2 cellular contexts compared by ENCODE assay signal in the genomic region with DNA sequence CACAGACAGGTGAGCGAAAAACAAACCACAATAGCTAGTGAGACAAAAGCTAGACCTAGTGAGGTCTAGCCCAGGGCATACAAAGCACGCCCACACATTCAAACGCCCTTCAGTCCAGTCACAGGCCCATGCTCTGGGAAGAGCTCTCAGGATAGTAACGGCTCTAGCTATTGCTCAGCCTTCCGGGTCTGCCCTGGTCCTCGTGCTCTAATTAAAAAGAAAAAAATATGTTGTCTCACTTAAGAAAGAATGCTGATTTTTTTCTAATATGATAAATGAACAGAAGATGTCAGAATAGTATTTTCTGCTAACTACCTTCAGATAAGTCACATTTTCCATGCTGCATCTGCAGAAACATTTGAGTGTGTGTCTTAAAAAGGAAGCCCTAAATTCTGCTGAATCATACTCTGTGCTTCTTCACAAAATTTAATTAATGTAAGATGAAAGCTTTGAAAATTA.
TF ChIP-seq lines count a peak whose summit lies in the region.

No MANE protein-coding gene starts in this region.

TF ChIP-seq in A549, 52 proteins besides CTCF, POLR2A, EP300 and RAD21 (continued from another document):
- TF ChIP-seq MAFK (IDR thresholded peaks at IDR 0.05; ENCODE audit: partially characterized antibody) (peak; percentile 55), HEYL (CRISPR knock-in tag; IDR thresholded peaks at IDR 0.05) (no peak), MYC (IDR thresholded peaks at IDR 0.05; ENCODE audit: borderline replicate concordance, low read length) (no peak)

TF ChIP-seq in K562, 482 proteins besides CTCF, POLR2A, EP300 and RAD21:
- TF ChIP-seq CBX1 (IDR thresholded peaks at IDR 0.05; ENCODE audit: low read depth) (no peak), MAFF (IDR thresholded peaks at IDR 0.05; ENCODE audit: low read length) (peak; percentile 60; the same call in 1 of the 2 replicates), LCOR (CRISPR knock-in tag; IDR thresholded peaks at IDR 0.05) (no peak), MYBL2 (IDR thresholded peaks at IDR 0.05; ENCODE audit: low read depth) (peak; percentile 77), MYBL2 (CRISPR knock-in tag; IDR thresholded peaks at IDR 0.05; ENCODE audit: borderline replicate concordance) (no peak), ARHGAP35 (IDR thresholded peaks at IDR 0.05; ENCODE audit: partially characterized antibody) (no peak), C11orf30 (IDR thresholded peaks at IDR 0.05; ENCODE audit: low read depth) (peak; percentile 82), SMARCA4 (IDR thresholded peaks at IDR 0.05) (0 out of 2 replicates have a peak, but pooled peaks have one; percentile 36), JUND (IDR thresholded peaks at IDR 0.05; ENCODE audit: borderline replicate concordance, low read depth, low read length) (no peak), JUND (tag; IDR thresholded peaks at IDR 0.05; ENCODE audit: borderline replicate concordance, low read depth, low read length) (peak; percentile 62; the same call in 1 of the 3 replicates), ZKSCAN3 (CRISPR knock-in tag; IDR thresholded peaks at IDR 0.05) (peak; percentile 56; the same call in 1 of the 2 replicates), ZSCAN32 (CRISPR knock-in tag; IDR thresholded peaks at IDR 0.05) (no peak), NFE2L1 (tag; IDR thresholded peaks at IDR 0.05; ENCODE audit: borderline replicate concordance, low read depth) (peak; percentile 68), NRF1 (conservative IDR thresholded peaks at IDR 0.05 in 1 of 2, IDR thresholded peaks at IDR 0.05 in 1 of 2) (0 out of 4 replicates have a peak, but pooled peaks of 1 of the 2 experiments have one; percentile 12), FOSL1 (tag; conservative IDR thresholded peaks at IDR 0.05) (0 out of 2 replicates have a peak, but pooled peaks have one; percentile 47), PHF20 (IDR thresholded peaks at IDR 0.05; ENCODE audit: partially characterized antibody) (no peak), ZNF316 (IDR thresholded peaks at IDR 0.05) (peak; percentile 87), EP400 (IDR thresholded peaks at IDR 0.05) (peak; percentile 46; the same call in 1 of the 2 replicates), FOXM1 (IDR thresholded peaks at IDR 0.05; ENCODE audit: low read depth) (peak; percentile 53; the same call in 1 of the 2 replicates), FOXM1 (CRISPR knock-in tag; IDR thresholded peaks at IDR 0.05; ENCODE audit: low read depth) (no peak), MAFG (tag; conservative IDR thresholded peaks at IDR 0.05) (peak; percentile 85), NFE2 (IDR thresholded peaks at IDR 0.05; ENCODE audit: low read depth) (peak; percentile 83), EGR1 (conservative IDR thresholded peaks at IDR 0.05) (peak; percentile 82), ARID1B (IDR thresholded peaks at IDR 0.05) (peak; percentile 15; the same call in 1 of the 2 replicates), L3MBTL2 (IDR thresholded peaks at IDR 0.05) (peak; percentile 44; the same call in 1 of the 2 replicates), MAFK (IDR thresholded peaks at IDR 0.05; ENCODE audit: low read length) (peak; percentile 63), PPARD (CRISPR knock-in tag; IDR thresholded peaks at IDR 0.05) (no peak), BACH1 (tag; IDR thresholded peaks at IDR 0.05) (0 out of 2 replicates have a peak, but pooled peaks have one; percentile 34), SMARCB1 (IDR thresholded peaks at IDR 0.05; ENCODE audit: insufficient read length, low read depth) (no peak), ZSCAN29 (IDR thresholded peaks at IDR 0.05) (no peak), ZNF143 (CRISPR knock-in tag; IDR thresholded peaks at IDR 0.05) (no peak)
- TF ChIP-seq, protein P1, sequence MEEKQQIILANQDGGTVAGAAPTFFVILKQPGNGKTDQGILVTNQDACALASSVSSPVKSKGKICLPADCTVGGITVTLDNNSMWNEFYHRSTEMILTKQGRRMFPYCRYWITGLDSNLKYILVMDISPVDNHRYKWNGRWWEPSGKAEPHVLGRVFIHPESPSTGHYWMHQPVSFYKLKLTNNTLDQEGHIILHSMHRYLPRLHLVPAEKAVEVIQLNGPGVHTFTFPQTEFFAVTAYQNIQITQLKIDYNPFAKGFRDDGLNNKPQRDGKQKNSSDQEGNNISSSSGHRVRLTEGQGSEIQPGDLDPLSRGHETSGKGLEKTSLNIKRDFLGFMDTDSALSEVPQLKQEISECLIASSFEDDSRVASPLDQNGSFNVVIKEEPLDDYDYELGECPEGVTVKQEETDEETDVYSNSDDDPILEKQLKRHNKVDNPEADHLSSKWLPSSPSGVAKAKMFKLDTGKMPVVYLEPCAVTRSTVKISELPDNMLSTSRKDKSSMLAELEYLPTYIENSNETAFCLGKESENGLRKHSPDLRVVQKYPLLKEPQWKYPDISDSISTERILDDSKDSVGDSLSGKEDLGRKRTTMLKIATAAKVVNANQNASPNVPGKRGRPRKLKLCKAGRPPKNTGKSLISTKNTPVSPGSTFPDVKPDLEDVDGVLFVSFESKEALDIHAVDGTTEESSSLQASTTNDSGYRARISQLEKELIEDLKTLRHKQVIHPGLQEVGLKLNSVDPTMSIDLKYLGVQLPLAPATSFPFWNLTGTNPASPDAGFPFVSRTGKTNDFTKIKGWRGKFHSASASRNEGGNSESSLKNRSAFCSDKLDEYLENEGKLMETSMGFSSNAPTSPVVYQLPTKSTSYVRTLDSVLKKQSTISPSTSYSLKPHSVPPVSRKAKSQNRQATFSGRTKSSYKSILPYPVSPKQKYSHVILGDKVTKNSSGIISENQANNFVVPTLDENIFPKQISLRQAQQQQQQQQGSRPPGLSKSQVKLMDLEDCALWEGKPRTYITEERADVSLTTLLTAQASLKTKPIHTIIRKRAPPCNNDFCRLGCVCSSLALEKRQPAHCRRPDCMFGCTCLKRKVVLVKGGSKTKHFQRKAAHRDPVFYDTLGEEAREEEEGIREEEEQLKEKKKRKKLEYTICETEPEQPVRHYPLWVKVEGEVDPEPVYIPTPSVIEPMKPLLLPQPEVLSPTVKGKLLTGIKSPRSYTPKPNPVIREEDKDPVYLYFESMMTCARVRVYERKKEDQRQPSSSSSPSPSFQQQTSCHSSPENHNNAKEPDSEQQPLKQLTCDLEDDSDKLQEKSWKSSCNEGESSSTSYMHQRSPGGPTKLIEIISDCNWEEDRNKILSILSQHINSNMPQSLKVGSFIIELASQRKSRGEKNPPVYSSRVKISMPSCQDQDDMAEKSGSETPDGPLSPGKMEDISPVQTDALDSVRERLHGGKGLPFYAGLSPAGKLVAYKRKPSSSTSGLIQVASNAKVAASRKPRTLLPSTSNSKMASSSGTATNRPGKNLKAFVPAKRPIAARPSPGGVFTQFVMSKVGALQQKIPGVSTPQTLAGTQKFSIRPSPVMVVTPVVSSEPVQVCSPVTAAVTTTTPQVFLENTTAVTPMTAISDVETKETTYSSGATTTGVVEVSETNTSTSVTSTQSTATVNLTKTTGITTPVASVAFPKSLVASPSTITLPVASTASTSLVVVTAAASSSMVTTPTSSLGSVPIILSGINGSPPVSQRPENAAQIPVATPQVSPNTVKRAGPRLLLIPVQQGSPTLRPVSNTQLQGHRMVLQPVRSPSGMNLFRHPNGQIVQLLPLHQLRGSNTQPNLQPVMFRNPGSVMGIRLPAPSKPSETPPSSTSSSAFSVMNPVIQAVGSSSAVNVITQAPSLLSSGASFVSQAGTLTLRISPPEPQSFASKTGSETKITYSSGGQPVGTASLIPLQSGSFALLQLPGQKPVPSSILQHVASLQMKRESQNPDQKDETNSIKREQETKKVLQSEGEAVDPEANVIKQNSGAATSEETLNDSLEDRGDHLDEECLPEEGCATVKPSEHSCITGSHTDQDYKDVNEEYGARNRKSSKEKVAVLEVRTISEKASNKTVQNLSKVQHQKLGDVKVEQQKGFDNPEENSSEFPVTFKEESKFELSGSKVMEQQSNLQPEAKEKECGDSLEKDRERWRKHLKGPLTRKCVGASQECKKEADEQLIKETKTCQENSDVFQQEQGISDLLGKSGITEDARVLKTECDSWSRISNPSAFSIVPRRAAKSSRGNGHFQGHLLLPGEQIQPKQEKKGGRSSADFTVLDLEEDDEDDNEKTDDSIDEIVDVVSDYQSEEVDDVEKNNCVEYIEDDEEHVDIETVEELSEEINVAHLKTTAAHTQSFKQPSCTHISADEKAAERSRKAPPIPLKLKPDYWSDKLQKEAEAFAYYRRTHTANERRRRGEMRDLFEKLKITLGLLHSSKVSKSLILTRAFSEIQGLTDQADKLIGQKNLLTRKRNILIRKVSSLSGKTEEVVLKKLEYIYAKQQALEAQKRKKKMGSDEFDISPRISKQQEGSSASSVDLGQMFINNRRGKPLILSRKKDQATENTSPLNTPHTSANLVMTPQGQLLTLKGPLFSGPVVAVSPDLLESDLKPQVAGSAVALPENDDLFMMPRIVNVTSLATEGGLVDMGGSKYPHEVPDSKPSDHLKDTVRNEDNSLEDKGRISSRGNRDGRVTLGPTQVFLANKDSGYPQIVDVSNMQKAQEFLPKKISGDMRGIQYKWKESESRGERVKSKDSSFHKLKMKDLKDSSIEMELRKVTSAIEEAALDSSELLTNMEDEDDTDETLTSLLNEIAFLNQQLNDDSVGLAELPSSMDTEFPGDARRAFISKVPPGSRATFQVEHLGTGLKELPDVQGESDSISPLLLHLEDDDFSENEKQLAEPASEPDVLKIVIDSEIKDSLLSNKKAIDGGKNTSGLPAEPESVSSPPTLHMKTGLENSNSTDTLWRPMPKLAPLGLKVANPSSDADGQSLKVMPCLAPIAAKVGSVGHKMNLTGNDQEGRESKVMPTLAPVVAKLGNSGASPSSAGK (IDR thresholded peaks at IDR 0.05) = peak; percentile 37; the same call in 1 of the 2 replicates
- TF ChIP-seq, protein P2, sequence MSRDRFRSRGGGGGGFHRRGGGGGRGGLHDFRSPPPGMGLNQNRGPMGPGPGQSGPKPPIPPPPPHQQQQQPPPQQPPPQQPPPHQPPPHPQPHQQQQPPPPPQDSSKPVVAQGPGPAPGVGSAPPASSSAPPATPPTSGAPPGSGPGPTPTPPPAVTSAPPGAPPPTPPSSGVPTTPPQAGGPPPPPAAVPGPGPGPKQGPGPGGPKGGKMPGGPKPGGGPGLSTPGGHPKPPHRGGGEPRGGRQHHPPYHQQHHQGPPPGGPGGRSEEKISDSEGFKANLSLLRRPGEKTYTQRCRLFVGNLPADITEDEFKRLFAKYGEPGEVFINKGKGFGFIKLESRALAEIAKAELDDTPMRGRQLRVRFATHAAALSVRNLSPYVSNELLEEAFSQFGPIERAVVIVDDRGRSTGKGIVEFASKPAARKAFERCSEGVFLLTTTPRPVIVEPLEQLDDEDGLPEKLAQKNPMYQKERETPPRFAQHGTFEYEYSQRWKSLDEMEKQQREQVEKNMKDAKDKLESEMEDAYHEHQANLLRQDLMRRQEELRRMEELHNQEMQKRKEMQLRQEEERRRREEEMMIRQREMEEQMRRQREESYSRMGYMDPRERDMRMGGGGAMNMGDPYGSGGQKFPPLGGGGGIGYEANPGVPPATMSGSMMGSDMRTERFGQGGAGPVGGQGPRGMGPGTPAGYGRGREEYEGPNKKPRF (IDR thresholded peaks at IDR 0.05; ENCODE audit: low read depth, low read length) = no peak
- TF ChIP-seq, protein P3, sequence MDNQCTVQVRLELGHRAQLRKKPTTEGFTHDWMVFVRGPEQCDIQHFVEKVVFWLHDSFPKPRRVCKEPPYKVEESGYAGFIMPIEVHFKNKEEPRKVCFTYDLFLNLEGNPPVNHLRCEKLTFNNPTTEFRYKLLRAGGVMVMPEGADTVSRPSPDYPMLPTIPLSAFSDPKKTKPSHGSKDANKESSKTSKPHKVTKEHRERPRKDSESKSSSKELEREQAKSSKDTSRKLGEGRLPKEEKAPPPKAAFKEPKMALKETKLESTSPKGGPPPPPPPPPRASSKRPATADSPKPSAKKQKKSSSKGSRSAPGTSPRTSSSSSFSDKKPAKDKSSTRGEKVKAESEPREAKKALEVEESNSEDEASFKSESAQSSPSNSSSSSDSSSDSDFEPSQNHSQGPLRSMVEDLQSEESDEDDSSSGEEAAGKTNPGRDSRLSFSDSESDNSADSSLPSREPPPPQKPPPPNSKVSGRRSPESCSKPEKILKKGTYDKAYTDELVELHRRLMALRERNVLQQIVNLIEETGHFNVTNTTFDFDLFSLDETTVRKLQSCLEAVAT (IDR thresholded peaks at IDR 0.05) = no peak
- TF ChIP-seq, protein P4, sequence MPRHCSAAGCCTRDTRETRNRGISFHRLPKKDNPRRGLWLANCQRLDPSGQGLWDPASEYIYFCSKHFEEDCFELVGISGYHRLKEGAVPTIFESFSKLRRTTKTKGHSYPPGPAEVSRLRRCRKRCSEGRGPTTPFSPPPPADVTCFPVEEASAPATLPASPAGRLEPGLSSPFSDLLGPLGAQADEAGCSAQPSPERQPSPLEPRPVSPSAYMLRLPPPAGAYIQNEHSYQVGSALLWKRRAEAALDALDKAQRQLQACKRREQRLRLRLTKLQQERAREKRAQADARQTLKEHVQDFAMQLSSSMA (CRISPR knock-in tag; IDR thresholded peaks at IDR 0.05) = no peak
- TF ChIP-seq, protein P5, sequence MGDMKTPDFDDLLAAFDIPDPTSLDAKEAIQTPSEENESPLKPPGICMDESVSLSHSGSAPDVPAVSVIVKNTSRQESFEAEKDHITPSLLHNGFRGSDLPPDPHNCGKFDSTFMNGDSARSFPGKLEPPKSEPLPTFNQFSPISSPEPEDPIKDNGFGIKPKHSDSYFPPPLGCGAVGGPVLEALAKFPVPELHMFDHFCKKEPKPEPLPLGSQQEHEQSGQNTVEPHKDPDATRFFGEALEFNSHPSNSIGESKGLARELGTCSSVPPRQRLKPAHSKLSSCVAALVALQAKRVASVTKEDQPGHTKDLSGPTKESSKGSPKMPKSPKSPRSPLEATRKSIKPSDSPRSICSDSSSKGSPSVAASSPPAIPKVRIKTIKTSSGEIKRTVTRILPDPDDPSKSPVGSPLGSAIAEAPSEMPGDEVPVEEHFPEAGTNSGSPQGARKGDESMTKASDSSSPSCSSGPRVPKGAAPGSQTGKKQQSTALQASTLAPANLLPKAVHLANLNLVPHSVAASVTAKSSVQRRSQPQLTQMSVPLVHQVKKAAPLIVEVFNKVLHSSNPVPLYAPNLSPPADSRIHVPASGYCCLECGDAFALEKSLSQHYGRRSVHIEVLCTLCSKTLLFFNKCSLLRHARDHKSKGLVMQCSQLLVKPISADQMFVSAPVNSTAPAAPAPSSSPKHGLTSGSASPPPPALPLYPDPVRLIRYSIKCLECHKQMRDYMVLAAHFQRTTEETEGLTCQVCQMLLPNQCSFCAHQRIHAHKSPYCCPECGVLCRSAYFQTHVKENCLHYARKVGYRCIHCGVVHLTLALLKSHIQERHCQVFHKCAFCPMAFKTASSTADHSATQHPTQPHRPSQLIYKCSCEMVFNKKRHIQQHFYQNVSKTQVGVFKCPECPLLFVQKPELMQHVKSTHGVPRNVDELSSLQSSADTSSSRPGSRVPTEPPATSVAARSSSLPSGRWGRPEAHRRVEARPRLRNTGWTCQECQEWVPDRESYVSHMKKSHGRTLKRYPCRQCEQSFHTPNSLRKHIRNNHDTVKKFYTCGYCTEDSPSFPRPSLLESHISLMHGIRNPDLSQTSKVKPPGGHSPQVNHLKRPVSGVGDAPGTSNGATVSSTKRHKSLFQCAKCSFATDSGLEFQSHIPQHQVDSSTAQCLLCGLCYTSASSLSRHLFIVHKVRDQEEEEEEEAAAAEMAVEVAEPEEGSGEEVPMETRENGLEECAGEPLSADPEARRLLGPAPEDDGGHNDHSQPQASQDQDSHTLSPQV (IDR thresholded peaks at IDR 0.05) = 0 out of 2 replicates have a peak, but pooled peaks have one; percentile 13
- TF ChIP-seq, protein P6, sequence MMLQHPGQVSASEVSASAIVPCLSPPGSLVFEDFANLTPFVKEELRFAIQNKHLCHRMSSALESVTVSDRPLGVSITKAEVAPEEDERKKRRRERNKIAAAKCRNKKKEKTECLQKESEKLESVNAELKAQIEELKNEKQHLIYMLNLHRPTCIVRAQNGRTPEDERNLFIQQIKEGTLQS (IDR thresholded peaks at IDR 0.05) = peak; percentile 34; the same call in 1 of the 2 replicates
- TF ChIP-seq, protein P6 (CRISPR knock-in tag; conservative IDR thresholded peaks at IDR 0.05) = no peak
TF ChIP-seq in K562: peak in this region for 22.
